In the genomic region with DNA sequence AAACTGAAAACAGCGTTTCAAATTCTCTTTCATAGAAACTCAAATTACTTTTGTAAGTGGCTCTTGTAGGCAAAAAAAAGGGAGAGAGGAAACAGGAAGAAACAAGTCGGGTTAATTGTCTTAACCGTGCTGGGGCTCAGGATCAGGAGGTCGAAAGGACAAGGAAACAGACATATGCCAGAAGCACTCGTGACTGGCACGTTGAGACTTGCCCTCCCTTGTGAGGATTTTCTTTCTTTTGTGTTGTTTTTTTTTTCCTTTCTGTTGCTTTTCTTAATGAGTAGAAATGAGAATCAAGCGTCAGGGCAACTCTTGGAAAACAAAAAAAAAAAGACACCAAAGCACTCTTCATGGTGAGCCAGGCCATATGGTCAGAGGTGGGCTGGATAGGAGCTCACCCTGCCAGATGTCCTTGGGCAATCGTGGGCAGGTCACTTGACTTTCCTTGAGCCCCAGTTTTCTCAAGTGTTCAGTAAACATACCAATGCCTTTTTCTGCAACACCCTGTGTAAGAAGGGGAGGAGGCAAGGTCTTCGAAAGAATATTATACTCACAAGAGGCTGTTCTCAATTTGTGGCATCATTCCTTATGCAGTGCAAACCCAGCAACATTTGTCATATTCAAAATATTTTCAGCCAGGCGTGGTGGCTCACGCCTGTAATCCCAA, we compare ENCODE assay signal across 8 cellular contexts. TPM values are rescaled to one million over a fixed set of nuclear protein-coding genes. Genes with fewer than 3 reads are reported as not detected.
DNase-seq lines count a peak whose midpoint lies in the region; ATAC-seq and TF ChIP-seq lines count a peak whose summit lies in the region.

No MANE protein-coding gene starts in this region.

- no peaks in the 10 kb centered on the region for H3K27me3 Mint-ChIP-seq in endodermal cell (ENCODE audit: insufficient read depth)

- H3K9ac ChIP-seq in endodermal cell (ENCODE audit: extremely low read depth, low read length, poor library complexity, severe bottlenecking) (no peak overlapping the region), mucosa of rectum (ENCODE audit: low read depth in 1 of 2, low read length in 2 of 2) (no peak overlapping the region)

- H3K9me3 ChIP-seq in endodermal cell (ENCODE audit: control insufficient read depth, low read length) (peaks cover 43% of the 10 kb centered on the region), mucosa of rectum (ENCODE audit: control insufficient read depth in 2 of 2, low read length in 2 of 2) (no peaks in the 10 kb centered on the region)

- peak overlapping the region; percentile 86 for H3K27ac Mint-ChIP-seq in endodermal cell

- H3K9me3 Mint-ChIP-seq in endodermal cell = peaks cover 19% of the 10 kb centered on the region

- no peaks in the 10 kb centered on the region for H3K4me1 ChIP-seq in endodermal cell (ENCODE audit: control insufficient read depth, insufficient read depth, low read length)
- peaks cover 3 to 5% of the 10 kb centered on the region in 2 donors for H3K4me1 ChIP-seq in mucosa of rectum (ENCODE audit: control insufficient read depth in 2 of 2, insufficient read depth in 2 of 2, low read length in 2 of 2)

- H3K36me3 ChIP-seq in endodermal cell (ENCODE audit: control insufficient read depth, insufficient read depth, low read length) (peaks cover 30% of the 10 kb centered on the region), mucosa of rectum (ENCODE audit: control insufficient read depth in 2 of 2, insufficient read depth in 2 of 2, low read length in 2 of 2) (no peaks in the 10 kb centered on the region)

- H3K36me3 Mint-ChIP-seq in endodermal cell (ENCODE audit: low read depth) = peaks cover 32% of the 10 kb centered on the region

- H3K4me3 ChIP-seq in endodermal cell (ENCODE audit: low read length) (no peak overlapping the region), mucosa of rectum (ENCODE audit: low read length in 2 of 2) (no peak overlapping the region)

- H3K27me3 ChIP-seq in endodermal cell (ENCODE audit: control insufficient read depth, insufficient read depth, low read length, poor library complexity, severe bottlenecking) (no peaks in the 10 kb centered on the region), mucosa of rectum (ENCODE audit: control insufficient read depth in 2 of 2, insufficient read depth in 2 of 2, low read length in 2 of 2) (no peaks in the 10 kb centered on the region)

- H3K27ac ChIP-seq in C4-2B = peak overlapping the region; percentile 31; the same call in 1 of the 2 replicates
- peak overlapping the region; percentile 42 for H3K27ac ChIP-seq in endodermal cell (ENCODE audit: low read depth, low read length)
- peak overlapping the region; percentile 29 to 36 for H3K27ac ChIP-seq in mucosa of rectum (ENCODE audit: low read depth in 2 of 2, low read length in 2 of 2)

- no peak for TF ChIP-seq CTCF in C4-2B (conservative IDR thresholded peaks at IDR 0.05)
- TF ChIP-seq CTCF in endodermal cell (conservative IDR thresholded peaks at IDR 0.05) = no peak

- H3K4me1 Mint-ChIP-seq in endodermal cell = peaks cover 20% of the 10 kb centered on the region

- WGBS in endodermal cell (ENCODE audit: insufficient coverage in 1 of 2, insufficient read length in 1 of 2), 2 experiments = 59 to 63% methylated on average over 5 to 11 of the region's 11 CpGs

- no peak overlapping the region for H3K4me3 Mint-ChIP-seq in endodermal cell

- DNase-seq in NCI-H128 (lab: John Stamatoyannopoulos, UW; ENCODE audit: unreplicated experiment) (peak; percentile 39), endodermal cell (peak; percentile 67), islet precursor cell (no peak), T-helper 9 cell (no peak)

- no peak for ATAC-seq in GM19467 (IDR thresholded peaks at IDR 0.05; ENCODE audit: unreplicated experiment)
- no peak for ATAC-seq in activated CD4-positive, CD25-positive, alpha-beta regulatory T cell treated with anti-CD3 and anti-CD28 coated beads, Interleukin-2, amount 50 U/mL, for 24 hours

RNA-seq across cellular contexts. Expression of a gene that starts 23.0 kb away (rescaled TPM):
- 10 to 100 TPM; 20.2 to 22.3 TPM for total RNA-seq in endodermal cell
- 12.8 TPM for polyA plus RNA-seq in endodermal cell (2013, experiment 1 of 2)
- polyA plus RNA-seq in endodermal cell (2013, experiment 2 of 2) = 14.4 TPM

Comparison
In these comparisons a context has a peak if more than half of its experiments do, and no peak if none do; other contexts are left out.
1. DNase-seq: peak in NCI-H128 (single experiment) and endodermal cell (single experiment); none in islet precursor cell (single experiment) and T-helper 9 cell (single experiment).
2. Peak in every context shown above with its lines, with median percentiles within 50 percentile points of each other: H3K27ac ChIP-seq.